ENCODE assay signal across 1 cellular context in genomic region chr19:48501446-48501960, GRCh38.
TF ChIP-seq lines count a peak whose summit lies in the region.

No MANE protein-coding gene starts in this region.

TF ChIP-seq in HepG2, 621 proteins besides CTCF, POLR2A, EP300 and RAD21 (continued from another document and continues in another):
- TF ChIP-seq HIC2 (CRISPR knock-in tag; IDR thresholded peaks at IDR 0.05; ENCODE audit: low read depth) (no peak), CREBL2 (CRISPR knock-in tag; IDR thresholded peaks at IDR 0.05; ENCODE audit: borderline replicate concordance) (no peak), CENPBD1 (CRISPR knock-in tag; IDR thresholded peaks at IDR 0.05; ENCODE audit: borderline replicate concordance, low read depth) (no peak), ZNF564 (CRISPR knock-in tag; IDR thresholded peaks at IDR 0.05) (no peak), ZNF850 (CRISPR knock-in tag; conservative IDR thresholded peaks at IDR 0.05) (no peak), THRA (CRISPR knock-in tag; IDR thresholded peaks at IDR 0.05; ENCODE audit: borderline replicate concordance) (no peak), DPF2 (CRISPR knock-in tag; IDR thresholded peaks at IDR 0.05; ENCODE audit: borderline replicate concordance, low read depth) (no peak), ZNF577 (CRISPR knock-in tag; IDR thresholded peaks at IDR 0.05; ENCODE audit: borderline replicate concordance, low read depth) (no peak), FOXA3 (CRISPR knock-in tag; IDR thresholded peaks at IDR 0.05) (peak; percentile 24; the same call in 1 of the 2 replicates), ZNF652 (CRISPR knock-in tag; IDR thresholded peaks at IDR 0.05; ENCODE audit: borderline replicate concordance, low read depth) (no peak), MTERF4 (CRISPR knock-in tag; IDR thresholded peaks at IDR 0.05) (no peak), E2F5 (CRISPR knock-in tag; conservative IDR thresholded peaks at IDR 0.05) (no peak), RARG (CRISPR knock-in tag; IDR thresholded peaks at IDR 0.05; ENCODE audit: low read depth) (no peak), ZNF543 (CRISPR knock-in tag; IDR thresholded peaks at IDR 0.05) (no peak), FOSL2 (CRISPR knock-in tag; IDR thresholded peaks at IDR 0.05) (no peak), NFE2L2 (IDR thresholded peaks at IDR 0.05; ENCODE audit: low read length) (no peak), TP53 (CRISPR knock-in tag; conservative IDR thresholded peaks at IDR 0.05) (no peak), KDM5B (CRISPR knock-in tag; IDR thresholded peaks at IDR 0.05; ENCODE audit: borderline replicate concordance) (no peak), ZNF318 (CRISPR knock-in tag; IDR thresholded peaks at IDR 0.05) (no peak), LBX2 (CRISPR knock-in tag; IDR thresholded peaks at IDR 0.05; ENCODE audit: borderline replicate concordance) (no peak), TMF1 (CRISPR knock-in tag; IDR thresholded peaks at IDR 0.05; ENCODE audit: low read depth) (no peak), ATM (IDR thresholded peaks at IDR 0.05; ENCODE audit: borderline replicate concordance) (no peak), CREB3 (CRISPR knock-in tag; IDR thresholded peaks at IDR 0.05) (no peak), YY1 (IDR thresholded peaks at IDR 0.05; ENCODE audit: insufficient read depth, insufficient replicate concordance, low read depth, low read length) (peak; percentile 8), ZNF362 (CRISPR knock-in tag; IDR thresholded peaks at IDR 0.05; ENCODE audit: borderline replicate concordance) (no peak), ZNF276 (CRISPR knock-in tag; IDR thresholded peaks at IDR 0.05; ENCODE audit: low read depth) (no peak), ZNF460 (CRISPR knock-in tag; IDR thresholded peaks at IDR 0.05; ENCODE audit: borderline replicate concordance) (no peak), FOXM1 (CRISPR knock-in tag; IDR thresholded peaks at IDR 0.05) (no peak), KLF9 (CRISPR knock-in tag; IDR thresholded peaks at IDR 0.05; ENCODE audit: low read depth) (no peak), CHD4 (IDR thresholded peaks at IDR 0.05; ENCODE audit: borderline replicate concordance, low read length) (no peak), ZNF207 (IDR thresholded peaks at IDR 0.05; ENCODE audit: borderline replicate concordance) (no peak), ZSCAN25 (CRISPR knock-in tag; IDR thresholded peaks at IDR 0.05) (peak; percentile 72; the same call in 1 of the 2 replicates), BHLHE40 (IDR thresholded peaks at IDR 0.05; ENCODE audit: low read length) (peak; percentile 71), ELF4 (CRISPR knock-in tag; IDR thresholded peaks at IDR 0.05; ENCODE audit: borderline replicate concordance) (no peak), CEBPZ (IDR thresholded peaks at IDR 0.05; ENCODE audit: low read length) (no peak)
